9 cellular contexts compared by ENCODE assay signal in the genomic region with DNA sequence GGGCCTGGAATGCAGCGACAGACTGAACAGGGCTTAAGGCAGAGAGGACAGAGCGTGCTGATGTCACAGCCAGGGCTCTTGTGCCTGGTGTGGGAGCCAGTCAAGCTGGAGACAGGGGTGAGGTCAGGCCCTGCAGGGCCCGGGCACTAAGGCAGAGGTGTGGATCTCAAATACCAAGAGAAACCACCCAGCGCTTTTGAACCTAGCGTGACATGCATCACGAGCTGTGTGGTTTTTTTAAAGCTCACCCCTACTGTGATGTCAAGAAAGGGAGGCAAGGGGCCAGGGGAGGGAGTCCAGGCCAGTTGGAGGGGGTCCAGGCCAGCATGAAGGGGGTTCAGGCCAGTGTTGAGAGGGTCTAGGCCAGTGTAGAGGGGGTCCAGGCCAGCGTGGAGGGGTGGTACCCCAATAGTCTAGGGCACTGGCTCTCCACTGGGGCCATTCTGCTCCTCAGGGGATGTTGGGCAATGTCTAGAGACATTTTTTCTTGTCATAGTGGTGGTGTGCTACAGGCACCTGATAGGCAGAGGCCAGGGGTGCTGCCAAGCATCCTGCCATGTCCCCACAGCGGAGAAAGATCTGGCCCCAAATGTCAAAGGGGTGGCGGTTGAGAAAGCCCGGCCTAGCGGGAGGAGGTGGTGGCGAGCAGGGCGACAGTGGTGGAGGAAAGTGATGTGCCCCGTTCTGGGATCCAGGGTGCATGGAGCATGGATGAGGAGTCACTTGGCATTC. TPM values are rescaled to one million over a fixed set of nuclear protein-coding genes. Genes with fewer than 3 reads are reported as not detected.
DNase-seq lines count a peak whose midpoint lies in the region; ATAC-seq and TF ChIP-seq lines count a peak whose summit lies in the region.
"Had no signal": no experiment of that assay in that cellular context is flagged by ENCODE, and none has a peak within 500 bp of the region (broad histone marks: within the 10 kb centered on the region; RNA-seq: fewer than 3 reads in every experiment).

No MANE protein-coding gene starts in this region.

- no peak for TF ChIP-seq EP300 in suprapubic skin (IDR thresholded peaks at IDR 0.05)

- H3K36me3 ChIP-seq in HCT116 (ENCODE audit: control insufficient read depth in 1 of 2, insufficient read depth in 2 of 2, low read length in 2 of 2) (no peaks in the 10 kb centered on the region), suprapubic skin (no peaks in the 10 kb centered on the region)

- H3K4me2 ChIP-seq in HCT116 (ENCODE audit: low read length) = peak overlapping the region; percentile 58

- POLR2A ChIA-PET in HCT116 (lab: Charles Lee) = no interaction called here
- POLR2A ChIA-PET in activated naive CD8-positive, alpha-beta T cell treated with anti-CD3 and anti-CD28 coated beads, Interleukin-2, amount 10 ng/mL, durations not matched to agents 7 days and 5 days (lab: Charles Lee) = interaction anchor here (1.0 to 5.9 kb wide), 8 partner anchors 9 to 45 kb away, joined by 3 to 78 read pairs (median 4); a partner anchor contains a TSS

- CTCF ChIA-PET in HCT116 (lab: Charles Lee) = no interaction called here

- 0 out of 2 replicates have a peak overlapping the region, but pooled peaks have one; percentile 53 for H3K27ac ChIP-seq in HCT116 (ENCODE audit: low read depth, low read length)
- no peak overlapping the region for H3K27ac ChIP-seq in suprapubic skin

- H3K79me2 ChIP-seq in HCT116 (ENCODE audit: insufficient read depth, low read length) = no peaks in the 10 kb centered on the region

- peak overlapping the region; percentile 61 for H3K4me3 Mint-ChIP-seq in activated naive CD8-positive, alpha-beta T cell treated with anti-CD3 and anti-CD28 coated beads, Interleukin-2, amount 10 ng/mL, durations not matched to agents 7 days and 5 days
- peak overlapping the region; percentile 1 for H3K4me3 Mint-ChIP-seq in osteocyte (ENCODE audit: unreplicated experiment)

- RAD21 ChIA-PET in HCT116 (lab: Charles Lee; ENCODE audit: low non-redundant PET in 1 of 2, low total read pairs in 2 of 2, uncharacterized antibody in 2 of 2, unreplicated experiment in 2 of 2) = no interaction called here

- ATAC-seq in HCT116 = no peak
- ATAC-seq in activated naive CD8-positive, alpha-beta T cell treated with anti-CD3 and anti-CD28 coated beads, Interleukin-2, amount 10 ng/mL, durations not matched to agents 7 days and 5 days (ENCODE audit: low read depth) = peak; percentile 74
- ATAC-seq in HG03342 (IDR thresholded peaks at IDR 0.05; ENCODE audit: unreplicated experiment) = no peak

- H3K9me3 Mint-ChIP-seq in activated naive CD8-positive, alpha-beta T cell treated with anti-CD3 and anti-CD28 coated beads, Interleukin-2, amount 10 ng/mL, durations not matched to agents 7 days and 5 days = no peaks in the 10 kb centered on the region
- H3K9me3 Mint-ChIP-seq in osteocyte (ENCODE audit: unreplicated experiment) = peaks cover 6% of the 10 kb centered on the region

- H3K4me1 Mint-ChIP-seq in activated naive CD8-positive, alpha-beta T cell treated with anti-CD3 and anti-CD28 coated beads, Interleukin-2, amount 10 ng/mL, durations not matched to agents 7 days and 5 days = peaks cover 41% of the 10 kb centered on the region
- H3K4me1 Mint-ChIP-seq in osteocyte (ENCODE audit: unreplicated experiment) = peaks cover 9% of the 10 kb centered on the region

- no peaks in the 10 kb centered on the region for H3K9me2 ChIP-seq in HCT116 (ENCODE audit: insufficient read depth)

- H3K9me3 ChIP-seq in HCT116 (ENCODE audit: control insufficient read depth in 1 of 2, insufficient read depth in 1 of 2, low read depth in 1 of 2, low read length in 2 of 2) = no peaks in the 10 kb centered on the region
- H3K9me3 ChIP-seq in suprapubic skin = no peaks in the 10 kb centered on the region

- H2AFZ ChIP-seq in HCT116 (ENCODE audit: low read depth, low read length, poor library complexity, severe bottlenecking) = no peak overlapping the region

- peak overlapping the region; percentile 16; the same call in 1 of the 2 replicates for H3K9ac ChIP-seq in HCT116 (ENCODE audit: low read length)

- H3K27ac Mint-ChIP-seq in activated naive CD8-positive, alpha-beta T cell treated with anti-CD3 and anti-CD28 coated beads, Interleukin-2, amount 10 ng/mL, durations not matched to agents 7 days and 5 days = peak overlapping the region; percentile 93
- H3K27ac Mint-ChIP-seq in osteocyte (ENCODE audit: unreplicated experiment) = no peak overlapping the region

- WGBS in suprapubic skin = 89% methylated on average over 12 of the region's 14 CpGs

- intact Hi-C loops in HCT116 (cut with micrococcal nuclease) = no loop called here

- H3K4me1 ChIP-seq in HCT116 (ENCODE audit: control insufficient read depth in 1 of 2, insufficient read depth in 2 of 2, low read length in 2 of 2) = peaks cover 50 to 61% of the 10 kb centered on the region in 2 experiments
- peaks cover 32% of the 10 kb centered on the region for H3K4me1 ChIP-seq in suprapubic skin

- DNase-seq in HCT116 (ENCODE audit: low read depth, low spot score) = no peak
- DNase-seq in NK-92 treated with Interleukin-12 subunit alpha and Interleukin-12 subunit beta, amount 100 ng/mL, for 24 hours (lab: John Stamatoyannopoulos, UW) = peak; percentile 85
- peak; percentile 60 for DNase-seq in activated naive CD8-positive, alpha-beta T cell treated with anti-CD3 and anti-CD28 coated beads, Interleukin-2, amount 10 ng/mL, durations not matched to agents 7 days and 5 days
- DNase-seq in osteocyte (ENCODE audit: extremely low spot score, unreplicated experiment) = no peak
- DNase-seq in pons (ENCODE audit: low spot score) = no peak
- DNase-seq in SK-N-DZ (ENCODE audit: low spot score) = no peak
- no peak for DNase-seq in suprapubic skin (ENCODE audit: low spot score in 2 of 2)
- DNase-seq: NCI-H510A treated with DMSO at 0.1 percent for 48 hours had no signal

- H3K27me3 Mint-ChIP-seq in activated naive CD8-positive, alpha-beta T cell treated with anti-CD3 and anti-CD28 coated beads, Interleukin-2, amount 10 ng/mL, durations not matched to agents 7 days and 5 days = peaks cover 1% of the 10 kb centered on the region
- peaks cover 9% of the 10 kb centered on the region for H3K27me3 Mint-ChIP-seq in osteocyte (ENCODE audit: unreplicated experiment)

- TF ChIP-seq CTCF in HCT116 (IDR thresholded peaks at IDR 0.05 in 2 of 3, conservative IDR thresholded peaks at IDR 0.05 in 1 of 3; ENCODE audit: borderline replicate concordance in 1 of 3, insufficient read depth in 1 of 3, low read depth in 2 of 3, low read length in 2 of 3) = no peak
- no peak for TF ChIP-seq CTCF in osteocyte (IDR thresholded peaks at IDR 0.05)
- no peak for TF ChIP-seq CTCF in suprapubic skin (IDR thresholded peaks at IDR 0.05)

- BruUV-seq in HCT116 (replicated peaks; lab: Mats Ljungman, UMichigan) = no TSS peak

- H3K27me3 ChIP-seq in HCT116 (ENCODE audit: insufficient read depth, low read length) (no peaks in the 10 kb centered on the region), suprapubic skin (no peaks in the 10 kb centered on the region)

- H3K4me3 ChIP-seq in HCT116 (replicated peaks in 1 of 2; ENCODE audit: low read depth in 1 of 2, low read length in 2 of 2) = no peak overlapping the region
- H3K4me3 ChIP-seq in suprapubic skin = no peak overlapping the region

- no peak for TF ChIP-seq RAD21 in HCT116 (IDR thresholded peaks at IDR 0.05; ENCODE audit: low read depth)

- TF ChIP-seq POLR2A in HCT116 (IDR thresholded peaks at IDR 0.05; ENCODE audit: borderline replicate concordance, extremely low read depth, insufficient read depth, insufficient read length) (no peak), suprapubic skin (IDR thresholded peaks at IDR 0.05) (no peak)

- peaks cover 3% of the 10 kb centered on the region for H3K36me3 Mint-ChIP-seq in activated naive CD8-positive, alpha-beta T cell treated with anti-CD3 and anti-CD28 coated beads, Interleukin-2, amount 10 ng/mL, durations not matched to agents 7 days and 5 days
- H3K36me3 Mint-ChIP-seq in osteocyte (ENCODE audit: unreplicated experiment) = no peaks in the 10 kb centered on the region

- no peaks in the 10 kb centered on the region for H4K20me1 ChIP-seq in HCT116 (ENCODE audit: insufficient read depth)

TF ChIP-seq in HCT116, 20 proteins besides CTCF, POLR2A, EP300 and RAD21:
- TF ChIP-seq ZNF274 (IDR thresholded peaks at IDR 0.05; ENCODE audit: low read depth, low read length) = no peak
- no peak for TF ChIP-seq FOSL1 (IDR thresholded peaks at IDR 0.05; ENCODE audit: low read depth)
- TF ChIP-seq POLR2AphosphoS5 (IDR thresholded peaks at IDR 0.05; ENCODE audit: low read depth, low read length) = no peak
- TF ChIP-seq EGR1 (IDR thresholded peaks at IDR 0.05; ENCODE audit: low read depth) = no peak
- TF ChIP-seq SP1 (IDR thresholded peaks at IDR 0.05; ENCODE audit: low read depth) = no peak
- TF ChIP-seq, protein P1, sequence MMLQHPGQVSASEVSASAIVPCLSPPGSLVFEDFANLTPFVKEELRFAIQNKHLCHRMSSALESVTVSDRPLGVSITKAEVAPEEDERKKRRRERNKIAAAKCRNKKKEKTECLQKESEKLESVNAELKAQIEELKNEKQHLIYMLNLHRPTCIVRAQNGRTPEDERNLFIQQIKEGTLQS (IDR thresholded peaks at IDR 0.05) = no peak
- no peak for TF ChIP-seq YY1 (IDR thresholded peaks at IDR 0.05; ENCODE audit: extremely low read depth, insufficient replicate concordance, low read depth, low read length)
- TF ChIP-seq ZFX (IDR thresholded peaks at IDR 0.05) = no peak
- no peak for TF ChIP-seq EZH2 (IDR thresholded peaks at IDR 0.05)
- TF ChIP-seq SIN3A (IDR thresholded peaks at IDR 0.05; ENCODE audit: low read depth) = no peak
- TF ChIP-seq ELF1 (IDR thresholded peaks at IDR 0.05; ENCODE audit: borderline replicate concordance, low read depth) = no peak

RNA-seq across cellular contexts. Expression of a gene that starts 42.6 kb away (rescaled TPM):
- 36.2 TPM for total RNA-seq in HCT116 (2021; ENCODE audit: unreplicated experiment)
- 33.1 and 35.2 TPM in 2 replicates for polyA plus RNA-seq in HCT116 (2012)
- 10 to 100 TPM; 60.9 to 62.8 TPM for total RNA-seq in activated naive CD8-positive, alpha-beta T cell treated with anti-CD3 and anti-CD28 coated beads, Interleukin-2, amount 10 ng/mL, durations not matched to agents 7 days and 5 days
- 17.8 and 18.8 TPM in 2 replicates for total RNA-seq in osteocyte
- polyA plus RNA-seq in SK-N-DZ (2014; cell fraction: cytosol; rRNA removed) = 73.7 and 78.2 TPM in 2 replicates
- 38.1 and 43.3 TPM in 2 replicates for polyA plus RNA-seq in SK-N-DZ (2014; cell fraction: nucleus; rRNA removed)
- total RNA-seq in suprapubic skin = 10 to 100 TPM in 3 of 4 donors, 1 to 10 TPM in 1; 8.7 to 16.7 (median 12.8) TPM

Comparison
In these comparisons a context has a peak if more than half of its experiments do, and no peak if none do; other contexts are left out.
1. DNase-seq: peak in NK-92 treated with Interleukin-12 subunit alpha and Interleukin-12 subunit beta, amount 100 ng/mL, for 24 hours (single experiment) and activated naive CD8-positive, alpha-beta T cell treated with anti-CD3 and anti-CD28 coated beads, Interleukin-2, amount 10 ng/mL, durations not matched to agents 7 days and 5 days (single experiment); none in HCT116 (single experiment), osteocyte (single experiment), pons (single experiment), SK-N-DZ (single experiment) and suprapubic skin (0 of 2).